ENCODE assay signal across 8 cellular contexts in genomic region chr2:161992526-161992925, GRCh38.
A peak's percentile ranks its signal among the peaks of the same experiment; 100 is the strongest.
DNase-seq lines count a peak whose midpoint lies in the region; ATAC-seq, FAIRE-seq and TF ChIP-seq lines count a peak whose summit lies in the region.

No MANE protein-coding gene starts in this region.

- no peak for TF ChIP-seq CTCF in keratinocyte (optimal IDR thresholded peaks at IDR 0.05 in 1 of 3, IDR thresholded peaks at IDR 0.05 in 1 of 3, conservative IDR thresholded peaks at IDR 0.05 in 1 of 3; ENCODE audit: extremely low read depth in 1 of 3, insufficient read depth in 2 of 3, low read length in 3 of 3)

- H3K27me3 ChIP-seq in keratinocyte (ENCODE audit: control insufficient read depth, extremely low read depth, insufficient read depth, low read length), result no peaks in the 10 kb centered on the region

- H3K27ac ChIP-seq in keratinocyte (ENCODE audit: control insufficient read depth, insufficient read depth, low read length), result no peak overlapping the region

- H3K4me2 ChIP-seq in keratinocyte (ENCODE audit: control insufficient read depth, extremely low read depth, insufficient read depth, low read depth, low read length), result no peak overlapping the region

- dilution Hi-C loops in keratinocyte (cut with MboI; ENCODE audit: extremely low pct_ligation_motif_present, low sequenced_read_pairs), result no loop called here

- no peaks in the 10 kb centered on the region for H3K9me1 ChIP-seq in keratinocyte (ENCODE audit: control insufficient read depth, extremely low read depth, insufficient read depth, low read length)

- no peaks in the 10 kb centered on the region for H3K79me2 ChIP-seq in keratinocyte (ENCODE audit: control insufficient read depth, insufficient read depth, low read length)

- H3K9me3 ChIP-seq in keratinocyte (ENCODE audit: control insufficient read depth, low read depth, low read length), result no peaks in the 10 kb centered on the region

- no peak overlapping the region for H3K9ac ChIP-seq in keratinocyte (ENCODE audit: control insufficient read depth, extremely low read depth, insufficient read depth, low read length)

- FAIRE-seq in GM18507 (lab: Jason Lieb, UNC) (peak; percentile 61), keratinocyte (lab: Jason Lieb, UNC) (no peak)

- H3K36me3 ChIP-seq in keratinocyte (ENCODE audit: control insufficient read depth in 2 of 2, extremely low read depth in 1 of 2, insufficient read depth in 2 of 2, low read length in 2 of 2), result no peaks in the 10 kb centered on the region

- DNase-seq in GM18507 (ENCODE audit: extremely low spot score, insufficient read length, low read depth) (no peak), keratinocyte (ENCODE audit: low read depth, low spot score) (no peak), SKM-1 treated with dmso at 0.1 percent for 144 hours (lab: John Stamatoyannopoulos, UW; ENCODE audit: unreplicated experiment) (no peak), SKM-1 (lab: John Stamatoyannopoulos, UW; ENCODE audit: unreplicated experiment) (no peak), HCEC 1CT (no peak)
- peak; percentile 59 for DNase-seq in activated CD4-positive, alpha-beta T cell treated with anti-CD3 and anti-CD28 coated beads for 48 hours

- no peak overlapping the region for H3K4me3 ChIP-seq in keratinocyte (ENCODE audit: control insufficient read depth in 2 of 3, extremely low read depth in 1 of 3, insufficient read depth in 2 of 3, low read depth in 1 of 3, low read length in 3 of 3)

- peak; percentile 66 for ATAC-seq in HG03045 (IDR thresholded peaks at IDR 0.05; ENCODE audit: unreplicated experiment)
- ATAC-seq in HG03095 (IDR thresholded peaks at IDR 0.05; ENCODE audit: unreplicated experiment), result no peak

- H4K20me1 ChIP-seq in keratinocyte (ENCODE audit: control insufficient read depth, extremely low read depth, insufficient read depth, low read length), result no peaks in the 10 kb centered on the region

- H2AFZ ChIP-seq in keratinocyte (ENCODE audit: control insufficient read depth, low read length), result peak overlapping the region; percentile 66

- H3K4me1 ChIP-seq in keratinocyte (ENCODE audit: control insufficient read depth, extremely low read depth, insufficient read depth, low read length), result peaks cover 19% of the 10 kb centered on the region
